9 cellular contexts compared by ENCODE assay signal in genomic region chrX:71301195-71301924, GRCh38. TPM values are rescaled to one million over a fixed set of nuclear protein-coding genes. Genes with fewer than 3 reads are reported as not detected.
DNase-seq lines count a peak whose midpoint lies in the region; ATAC-seq, FAIRE-seq and TF ChIP-seq lines count a peak whose summit lies in the region.
"Had no signal": no experiment of that assay in that cellular context is flagged by ENCODE, and none has a peak within 500 bp of the region (broad histone marks: within the 10 kb centered on the region; RNA-seq: fewer than 3 reads in every experiment).

TSS of gene ITGB1BP2 (plus strand) at chrX:71301750. CDS start at chrX:71301807, 57 bp downstream.

- no peaks in the 10 kb centered on the region for H3K9me3 ChIP-seq in NT2/D1 (ENCODE audit: insufficient read depth, low read length)
- no peaks in the 10 kb centered on the region for H3K9me3 ChIP-seq in esophagus muscularis mucosa
- no peaks in the 10 kb centered on the region for H3K9me3 ChIP-seq in ovary
- no peaks in the 10 kb centered on the region for H3K9me3 ChIP-seq in MG63

- WGBS in esophagus muscularis mucosa: 58% methylated on average over 7 of the region's 10 CpGs
- 44 to 59% (median 49%) methylated on average over 10 of the region's 10 CpGs for WGBS in ovary, 3 donors

- TF ChIP-seq CTCF in esophagus muscularis mucosa (IDR thresholded peaks at IDR 0.05) (no peak), ovary (IDR thresholded peaks at IDR 0.05) (no peak)

- H3K36me3 ChIP-seq in NT2/D1 (ENCODE audit: insufficient read depth, insufficient read length, low read length): peaks cover 84% of the 10 kb centered on the region
- peaks cover 33 to 44% (median 40%) of the 10 kb centered on the region in 4 donors for H3K36me3 ChIP-seq in esophagus muscularis mucosa
- H3K36me3 ChIP-seq in ovary: no peaks in the 10 kb centered on the region
- H3K36me3 ChIP-seq in MG63: peaks cover 37% of the 10 kb centered on the region

- H3K27me3 ChIP-seq in NT2/D1 (ENCODE audit: insufficient read depth, insufficient read length): no peaks in the 10 kb centered on the region
- no peaks in the 10 kb centered on the region for H3K27me3 ChIP-seq in esophagus muscularis mucosa
- no peaks in the 10 kb centered on the region for H3K27me3 ChIP-seq in ovary
- no peaks in the 10 kb centered on the region for H3K27me3 ChIP-seq in MG63

- FAIRE-seq in G401.6 (lab: Jason Lieb, UNC): peak; percentile 96

- H3K27ac ChIP-seq in esophagus muscularis mucosa (replicated peaks in 1 of 4): peak within 1 kb of the TSS; percentile 62 to 79 (median 76)
- peak within 1 kb of the TSS in 1 of 2 donors; percentile 41 for H3K27ac ChIP-seq in ovary

- ATAC-seq in GM19023 (IDR thresholded peaks at IDR 0.05; ENCODE audit: unreplicated experiment): no peak
- ATAC-seq in GM21526 (IDR thresholded peaks at IDR 0.05; ENCODE audit: low FRiP score, unreplicated experiment): no peak

- no peak for TF ChIP-seq POLR2A in esophagus muscularis mucosa (IDR thresholded peaks at IDR 0.05; ENCODE audit: low read depth)
- no peak for TF ChIP-seq POLR2A in ovary (IDR thresholded peaks at IDR 0.05)

- intact Hi-C loops in esophagus muscularis mucosa (cut with DNase I): no loop called here
- intact Hi-C loops in ovary (cut with DNase I): no loop called here

- H3K4me3 ChIP-seq in NT2/D1 (ENCODE audit: insufficient read length, low read depth) (no peak within 1 kb of the TSS), esophagus muscularis mucosa (peak within 1 kb of the TSS; percentile 39 to 51 (median 50)), ovary (peak within 1 kb of the TSS; percentile 16), MG63 (no peak within 1 kb of the TSS)

- H3K9ac ChIP-seq in NT2/D1 (ENCODE audit: insufficient read length, low read depth): no peak within 1 kb of the TSS

- TF ChIP-seq EP300 in esophagus muscularis mucosa (IDR thresholded peaks at IDR 0.05) (no peak), ovary (IDR thresholded peaks at IDR 0.05) (no peak)

- H3K4me1 ChIP-seq in NT2/D1 (ENCODE audit: insufficient read depth, insufficient read length) (peaks cover 2% of the 10 kb centered on the region), esophagus muscularis mucosa (peaks cover 0 to 33% (median 21%) of the 10 kb centered on the region in 4 donors), ovary (ENCODE audit: insufficient read depth) (peaks cover 5% of the 10 kb centered on the region)

- peak; percentile 6 for DNase-seq in NT2/D1 (ENCODE audit: low read depth, low spot score)
- no peak for DNase-seq in esophagus muscularis mucosa (ENCODE audit: extremely low spot score)
- peak in 3 of 5 donors; percentile 19 to 24 (median 23) for DNase-seq in ovary
- DNase-seq in NCI-H2107 treated with DMSO at 0.1 percent for 48 hours (lab: John Stamatoyannopoulos, UW; ENCODE audit: unreplicated experiment): no peak
- no peak for DNase-seq in MG63
- DNase-seq: NCI-H146 had no signal

RNA-seq across cellular contexts. Expression of gene ITGB1BP2, which starts in this region (rescaled TPM):
- total RNA-seq in esophagus muscularis mucosa (10 to 100 TPM; 12.0 to 35.7 (median 22.2) TPM), ovary (1 to 10 TPM in 6 of 7 donors, under 1 TPM in 1; 0.95 to 9.1 (median 3.2) TPM)
- 1 to 10 TPM; 1.6 to 5.4 TPM for polyA plus RNA-seq in ovary
- total RNA-seq in MG63 (2014; rRNA removed; shearing (Covaris generic); ENCODE audit: low replicate concordance): 0.86 and 0.92 TPM in 2 replicates

Comparison
In these comparisons a context has a peak if more than half of its experiments do, and no peak if none do; other contexts are left out.
1. DNase-seq: peak in NT2/D1 (single experiment) and ovary (3 of 5); none in esophagus muscularis mucosa (single experiment), NCI-H2107 treated with DMSO at 0.1 percent for 48 hours (single experiment) and MG63 (single experiment).
2. H3K4me3 ChIP-seq: peak in esophagus muscularis mucosa (4 of 4) and ovary (single experiment); none in NT2/D1 (single experiment) and MG63 (single experiment).